1 cellular context compared by ENCODE assay signal in the genomic region with DNA sequence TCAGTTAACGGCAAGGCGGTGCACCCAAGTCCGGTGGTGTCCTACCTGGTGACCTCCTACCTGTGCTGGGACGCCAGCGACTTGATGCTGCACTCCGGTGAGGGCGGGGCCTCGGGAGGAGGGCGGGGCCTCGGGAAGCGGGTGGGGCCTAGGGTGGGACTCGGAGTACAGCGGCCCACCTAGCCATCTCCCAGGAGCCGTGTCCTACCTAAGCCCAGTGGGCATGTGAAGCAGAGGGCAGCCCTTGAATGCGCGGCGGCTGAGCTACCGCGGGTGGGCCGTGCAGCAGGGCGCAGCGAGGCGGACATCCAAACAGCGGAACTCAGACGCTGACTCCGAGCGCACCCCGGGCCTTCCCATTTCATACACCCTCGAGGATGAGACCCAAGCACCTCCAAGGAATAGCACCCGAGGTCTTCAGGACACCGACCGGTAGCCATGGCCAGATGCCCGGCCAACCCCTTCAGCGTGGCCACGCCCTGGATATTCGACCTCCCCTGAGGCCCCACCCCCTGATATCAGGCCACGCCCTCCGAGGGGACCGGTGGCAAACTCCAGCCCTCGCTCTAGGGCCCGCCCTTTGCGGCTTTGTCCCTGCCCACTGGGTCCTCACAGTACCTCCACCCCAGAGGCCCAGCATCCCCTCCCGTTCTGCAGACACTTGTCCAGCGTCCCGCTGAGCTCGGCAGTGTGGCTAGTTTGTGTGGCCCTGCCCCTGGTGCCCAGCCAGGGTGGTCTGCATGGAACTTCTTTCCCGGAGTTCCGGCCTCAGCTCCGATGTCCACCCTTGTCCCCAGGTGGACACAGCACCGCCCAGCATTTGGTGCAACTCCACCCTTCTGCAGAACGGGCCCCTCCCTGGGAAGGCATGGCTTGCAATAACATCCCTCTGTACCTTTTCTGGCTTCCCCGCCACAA.
TF ChIP-seq lines count a peak whose summit lies in the region.

No MANE protein-coding gene starts in this region.

TF ChIP-seq in IMR-90, 13 proteins besides CTCF, POLR2A, EP300 and RAD21:
- no peak for TF ChIP-seq RCOR1 (IDR thresholded peaks at IDR 0.05; ENCODE audit: insufficient replicate concordance, low read length)
- TF ChIP-seq MAFK (IDR thresholded peaks at IDR 0.05; ENCODE audit: low read depth, low read length): no peak
- TF ChIP-seq SMC3 (IDR thresholded peaks at IDR 0.05; ENCODE audit: low read depth, low read length): no peak
- TF ChIP-seq CHD1 (IDR thresholded peaks at IDR 0.05; ENCODE audit: low read depth, low read length): no peak
- TF ChIP-seq, protein P1, sequence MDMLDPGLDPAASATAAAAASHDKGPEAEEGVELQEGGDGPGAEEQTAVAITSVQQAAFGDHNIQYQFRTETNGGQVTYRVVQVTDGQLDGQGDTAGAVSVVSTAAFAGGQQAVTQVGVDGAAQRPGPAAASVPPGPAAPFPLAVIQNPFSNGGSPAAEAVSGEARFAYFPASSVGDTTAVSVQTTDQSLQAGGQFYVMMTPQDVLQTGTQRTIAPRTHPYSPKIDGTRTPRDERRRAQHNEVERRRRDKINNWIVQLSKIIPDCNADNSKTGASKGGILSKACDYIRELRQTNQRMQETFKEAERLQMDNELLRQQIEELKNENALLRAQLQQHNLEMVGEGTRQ (IDR thresholded peaks at IDR 0.05; ENCODE audit: low read depth, low read length): no peak
- TF ChIP-seq BHLHE40 (IDR thresholded peaks at IDR 0.05; ENCODE audit: low read depth, low read length): no peak
- TF ChIP-seq RFX5 (IDR thresholded peaks at IDR 0.05; ENCODE audit: low read depth, low read length): no peak
